3 cellular contexts compared by ENCODE assay signal in the genomic region with DNA sequence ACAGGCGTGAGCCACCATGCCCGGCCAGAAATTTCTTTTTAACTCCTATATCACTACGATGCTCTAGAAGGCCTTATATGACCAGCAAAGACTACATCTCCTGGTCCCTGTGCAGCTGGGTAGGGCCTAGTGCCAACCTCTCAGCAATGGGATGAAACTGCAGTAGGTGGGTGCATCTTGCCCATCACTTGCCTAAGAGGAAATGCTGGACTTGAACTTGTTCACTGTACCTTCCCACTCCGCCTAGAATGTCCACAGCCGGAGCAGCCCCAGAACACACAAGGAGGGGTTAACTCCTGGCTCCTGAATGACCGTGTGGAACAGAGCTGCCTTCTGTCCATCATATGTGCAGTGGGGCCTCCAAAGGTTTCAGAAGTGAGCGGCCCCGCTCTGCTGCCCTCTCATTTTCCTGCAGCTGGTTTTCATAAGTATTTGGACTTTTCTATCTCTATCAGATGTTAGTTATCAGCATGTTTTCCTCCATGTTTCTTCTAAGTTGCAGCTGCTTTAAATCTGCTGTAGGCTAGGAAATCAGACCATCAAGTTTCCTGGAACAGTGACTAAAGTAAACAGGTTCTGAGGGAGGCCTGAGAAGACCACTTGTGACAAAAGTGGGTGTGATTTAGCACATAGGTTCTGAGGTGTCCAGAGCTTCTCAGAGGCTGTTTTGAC.
TF ChIP-seq lines count a peak whose summit lies in the region.

No MANE protein-coding gene starts in this region.

TF ChIP-seq in endothelial cell of umbilical vein, 7 proteins besides CTCF, POLR2A, EP300 and RAD21:
- TF ChIP-seq MAX (IDR thresholded peaks at IDR 0.05; ENCODE audit: insufficient read depth, insufficient read length) (no peak), EZH2 (IDR thresholded peaks at IDR 0.05; ENCODE audit: borderline replicate concordance, low read depth, low read length, severe bottlenecking) (no peak), FOS (IDR thresholded peaks at IDR 0.05; ENCODE audit: borderline replicate concordance, insufficient read depth, low read length) (no peak), GATA2 (IDR thresholded peaks at IDR 0.05; ENCODE audit: insufficient read depth, insufficient read length, low read depth, low read length) (no peak), POLR2AphosphoS5 (IDR thresholded peaks at IDR 0.05; ENCODE audit: insufficient read depth, low read depth, low read length) (no peak), JUN (IDR thresholded peaks at IDR 0.05; ENCODE audit: borderline replicate concordance, insufficient read depth, insufficient read length, low read depth) (no peak), MYC (IDR thresholded peaks at IDR 0.05; ENCODE audit: low read depth, low read length) (no peak)

TF ChIP-seq in neural cell, 6 proteins besides CTCF, POLR2A, EP300 and RAD21:
- TF ChIP-seq EZH2 (IDR thresholded peaks at IDR 0.05; ENCODE audit: borderline replicate concordance, insufficient read depth, low read length, poor library complexity, severe bottlenecking): no peak
- no peak for TF ChIP-seq MXI1 (conservative IDR thresholded peaks at IDR 0.05; ENCODE audit: poor library complexity, severe bottlenecking)
- TF ChIP-seq, protein P1, sequence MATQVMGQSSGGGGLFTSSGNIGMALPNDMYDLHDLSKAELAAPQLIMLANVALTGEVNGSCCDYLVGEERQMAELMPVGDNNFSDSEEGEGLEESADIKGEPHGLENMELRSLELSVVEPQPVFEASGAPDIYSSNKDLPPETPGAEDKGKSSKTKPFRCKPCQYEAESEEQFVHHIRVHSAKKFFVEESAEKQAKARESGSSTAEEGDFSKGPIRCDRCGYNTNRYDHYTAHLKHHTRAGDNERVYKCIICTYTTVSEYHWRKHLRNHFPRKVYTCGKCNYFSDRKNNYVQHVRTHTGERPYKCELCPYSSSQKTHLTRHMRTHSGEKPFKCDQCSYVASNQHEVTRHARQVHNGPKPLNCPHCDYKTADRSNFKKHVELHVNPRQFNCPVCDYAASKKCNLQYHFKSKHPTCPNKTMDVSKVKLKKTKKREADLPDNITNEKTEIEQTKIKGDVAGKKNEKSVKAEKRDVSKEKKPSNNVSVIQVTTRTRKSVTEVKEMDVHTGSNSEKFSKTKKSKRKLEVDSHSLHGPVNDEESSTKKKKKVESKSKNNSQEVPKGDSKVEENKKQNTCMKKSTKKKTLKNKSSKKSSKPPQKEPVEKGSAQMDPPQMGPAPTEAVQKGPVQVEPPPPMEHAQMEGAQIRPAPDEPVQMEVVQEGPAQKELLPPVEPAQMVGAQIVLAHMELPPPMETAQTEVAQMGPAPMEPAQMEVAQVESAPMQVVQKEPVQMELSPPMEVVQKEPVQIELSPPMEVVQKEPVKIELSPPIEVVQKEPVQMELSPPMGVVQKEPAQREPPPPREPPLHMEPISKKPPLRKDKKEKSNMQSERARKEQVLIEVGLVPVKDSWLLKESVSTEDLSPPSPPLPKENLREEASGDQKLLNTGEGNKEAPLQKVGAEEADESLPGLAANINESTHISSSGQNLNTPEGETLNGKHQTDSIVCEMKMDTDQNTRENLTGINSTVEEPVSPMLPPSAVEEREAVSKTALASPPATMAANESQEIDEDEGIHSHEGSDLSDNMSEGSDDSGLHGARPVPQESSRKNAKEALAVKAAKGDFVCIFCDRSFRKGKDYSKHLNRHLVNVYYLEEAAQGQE (IDR thresholded peaks at IDR 0.05; ENCODE audit: borderline replicate concordance): no peak
- no peak for TF ChIP-seq TAF1 (IDR thresholded peaks at IDR 0.05; ENCODE audit: low read depth)
- TF ChIP-seq SMC3 (conservative IDR thresholded peaks at IDR 0.05; ENCODE audit: poor library complexity): no peak
- no peak for TF ChIP-seq POLR2AphosphoS5 (IDR thresholded peaks at IDR 0.05)

TF ChIP-seq in HEK293T, 16 proteins besides CTCF, POLR2A, EP300 and RAD21:
- TF ChIP-seq LEF1 (IDR thresholded peaks at IDR 0.05; ENCODE audit: borderline replicate concordance) (no peak), L3MBTL2 (conservative IDR thresholded peaks at IDR 0.05) (no peak), PKNOX1 (IDR thresholded peaks at IDR 0.05) (no peak), SP1 (IDR thresholded peaks at IDR 0.05) (no peak), CTBP1 (IDR thresholded peaks at IDR 0.05; ENCODE audit: borderline replicate concordance) (no peak), HDGF (IDR thresholded peaks at IDR 0.05; ENCODE audit: borderline replicate concordance) (no peak), TARDBP (IDR thresholded peaks at IDR 0.05) (no peak), BHLHE40 (IDR thresholded peaks at IDR 0.05; ENCODE audit: borderline replicate concordance) (no peak), FOXA1 (IDR thresholded peaks at IDR 0.05) (no peak)
